Comparison of ENCODE assay signal across 14 cellular contexts in the genomic region with DNA sequence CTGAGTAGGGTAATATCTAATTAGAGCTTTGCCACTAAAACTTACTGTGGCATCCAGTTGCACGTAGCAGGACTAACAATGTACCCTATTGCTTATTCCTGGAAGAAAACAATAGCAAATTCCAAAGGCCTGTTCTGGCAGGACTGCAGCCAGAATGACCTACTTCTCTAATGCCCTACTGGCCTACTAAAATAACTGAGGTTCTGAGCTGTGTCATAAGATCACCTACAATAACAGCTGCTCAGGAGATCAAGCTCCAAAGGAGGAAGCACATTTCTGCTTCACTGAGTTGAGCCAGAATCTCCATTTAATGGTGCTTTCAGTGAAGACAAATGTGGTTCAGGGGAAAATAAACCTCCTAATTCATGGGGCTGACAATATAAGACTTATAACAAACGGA. TPM values are rescaled to one million over a fixed set of nuclear protein-coding genes. Genes with fewer than 3 reads are reported as not detected.
DNase-seq lines count a peak whose midpoint lies in the region; FAIRE-seq and TF ChIP-seq lines count a peak whose summit lies in the region.
"Had no signal": no experiment of that assay in that cellular context is flagged by ENCODE, and none has a peak within 500 bp of the region (broad histone marks: within the 10 kb centered on the region; RNA-seq: fewer than 3 reads in every experiment).

No MANE protein-coding gene starts in this region.

- H3K27me3 ChIP-seq in bronchial epithelial cell (ENCODE audit: control insufficient read depth, insufficient read depth, low read length) = no peaks in the 10 kb centered on the region

- FAIRE-seq in bronchial epithelial cell (lab: Jason Lieb, UNC) = no peak
- FAIRE-seq: HTR-8/SVneo had no signal

- H3K27ac Mint-ChIP-seq in chondrocyte (ENCODE audit: unreplicated experiment) = no peak overlapping the region
- H3K27ac Mint-ChIP-seq: B cell had no signal

- no peaks in the 10 kb centered on the region for H3K27me3 Mint-ChIP-seq in chondrocyte (ENCODE audit: low read depth)

- no peak overlapping the region for H3K4me3 ChIP-seq in bronchial epithelial cell (ENCODE audit: low read depth, low read length)
- H3K4me3 ChIP-seq: smooth muscle cell had no signal

- H3K9me3 Mint-ChIP-seq in chondrocyte (ENCODE audit: low read depth) = no peaks in the 10 kb centered on the region

- peaks cover 20% of the 10 kb centered on the region for H3K4me1 Mint-ChIP-seq in chondrocyte (ENCODE audit: low read depth)
- H3K4me1 Mint-ChIP-seq: B cell had no signal

- peak; percentile 49 to 52 for DNase-seq in AML-193 (lab: John Stamatoyannopoulos, UW)
- peak; percentile 58 for DNase-seq in NCI-H2196 treated with DMSO at 0.1 percent for 48 hours (lab: John Stamatoyannopoulos, UW; ENCODE audit: unreplicated experiment)
- DNase-seq in bronchial epithelial cell (ENCODE audit: low read depth) = peak; percentile 93
- peak; percentile 4 for DNase-seq in medulla oblongata (ENCODE audit: extremely low spot score)
- no peak for DNase-seq in NCI-H1694 (lab: John Stamatoyannopoulos, UW)
- DNase-seq in NCI-H1436 (lab: John Stamatoyannopoulos, UW) = no peak
- DNase-seq in chondrocyte (ENCODE audit: low spot score) = no peak
- no peak for DNase-seq in middle frontal gyrus (ENCODE audit: extremely low spot score, low spot score)
- DNase-seq: amniotic stem cell, NCI-H2081 treated with DMSO at 0.1 percent for 48 hours, SW 1271 had no signal

- TF ChIP-seq CTCF in bronchial epithelial cell (IDR thresholded peaks at IDR 0.05; ENCODE audit: insufficient read depth, low read length, severe bottlenecking) (no peak), chondrocyte (IDR thresholded peaks at IDR 0.05) (no peak)

- no peaks in the 10 kb centered on the region for H3K36me3 Mint-ChIP-seq in chondrocyte (ENCODE audit: low read depth)

- H3K36me3 ChIP-seq in bronchial epithelial cell (ENCODE audit: control insufficient read depth, insufficient read depth, low read length) = no peaks in the 10 kb centered on the region

- no peak overlapping the region for H3K4me3 Mint-ChIP-seq in chondrocyte (ENCODE audit: unreplicated experiment)
- H3K4me3 Mint-ChIP-seq: B cell had no signal

RNA-seq across cellular contexts. Expression of gene CXCL8, which starts 42.2 kb away (rescaled TPM):
- total RNA-seq in bronchial epithelial cell (1.8 and 2.9 TPM in 2 replicates), chondrocyte (0.27 to 0.48 TPM (median 0.46 TPM) in 3 replicates)

Comparison
In these comparisons a context has a peak if more than half of its experiments do, and no peak if none do; other contexts are left out.
1. DNase-seq: peak in AML-193 (2 of 2), NCI-H2196 treated with DMSO at 0.1 percent for 48 hours (single experiment), bronchial epithelial cell (single experiment) and medulla oblongata (single experiment); none in NCI-H1694 (single experiment), NCI-H1436 (single experiment), chondrocyte (single experiment) and middle frontal gyrus (single experiment).